Comparison of ENCODE assay signal across 23 cellular contexts in the genomic region with DNA sequence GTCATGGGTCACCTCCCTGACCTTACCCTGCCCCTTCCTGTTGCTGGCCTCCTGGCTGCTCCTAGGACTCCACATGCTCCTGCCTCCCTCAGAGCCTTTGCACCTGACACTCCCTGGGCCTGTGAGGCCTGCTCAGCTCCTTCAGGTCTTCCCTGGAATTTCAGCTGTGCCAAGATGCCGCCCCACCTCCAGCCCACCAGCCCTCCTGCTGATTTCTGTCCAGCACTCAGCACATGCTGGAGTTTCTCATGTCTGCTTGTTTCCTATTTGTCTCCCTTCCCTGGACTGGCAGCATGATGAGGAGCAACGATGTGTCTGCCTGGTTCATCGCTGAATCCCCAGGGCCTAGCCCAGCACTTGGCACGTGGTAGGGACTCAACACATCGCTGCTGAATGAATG. TPM values are rescaled to one million over a fixed set of nuclear protein-coding genes. Genes with fewer than 3 reads are reported as not detected.
"Had no signal": no experiment of that assay in that cellular context is flagged by ENCODE, and none has a peak within 500 bp of the region (broad histone marks: within the 10 kb centered on the region; RNA-seq: fewer than 3 reads in every experiment).

No MANE protein-coding gene starts in this region.

- ATAC-seq: activated CD4-positive, alpha-beta T cell treated with anti-CD3 and anti-CD28 coated beads for 36 hours; activated naive CD8-positive, alpha-beta T cell treated with anti-CD3 and anti-CD28 coated beads, Interleukin-2, amount 50 U/mL, for 24 hours; heart left ventricle; psoas muscle; right cardiac atrium had no signal

- H3K9me3 ChIP-seq: heart left ventricle, mucosa of descending colon, ovary, psoas muscle, SJCRH30, transverse colon had no signal

- H3K27ac Mint-ChIP-seq: activated B cell treated with CpG ODN at 0.5 μM for 24 hours; activated CD4-positive, alpha-beta T cell treated with anti-CD3 and anti-CD28 coated beads for 36 hours; activated naive CD8-positive, alpha-beta T cell treated with anti-CD3 and anti-CD28 coated beads, Interleukin-2, amount 50 U/mL, for 24 hours; stimulated activated naive CD8-positive, alpha-beta T cell treated with anti-CD3 and anti-CD28 coated beads, Interleukin-15, Interleukin-2, amounts not matched to agents 100 ng/mL and 50 ng/mL, for 24 hours had no signal

- H3K36me3 ChIP-seq: heart left ventricle, ovary, SJCRH30, transverse colon had no signal

- H3K27me3 ChIP-seq: brain microvascular endothelial cell, ovary, SJCRH30 had no signal

- H3K4me3 ChIP-seq: heart left ventricle, mucosa of descending colon, ovary, psoas muscle, SJCRH30, transverse colon had no signal

- H3K4me1 ChIP-seq: psoas muscle had no signal

- H3K9me3 Mint-ChIP-seq: activated B cell treated with CpG ODN at 0.5 μM for 24 hours; activated naive CD8-positive, alpha-beta T cell treated with anti-CD3 and anti-CD28 coated beads, Interleukin-2, amount 50 U/mL, for 24 hours; stimulated activated naive CD8-positive, alpha-beta T cell treated with anti-CD3 and anti-CD28 coated beads, Interleukin-15, Interleukin-2, amounts not matched to agents 100 ng/mL and 50 ng/mL, for 24 hours had no signal

- DNase-seq: activated B cell treated with CpG ODN at 0.5 μM for 24 hours; activated CD4-positive, alpha-beta T cell treated with anti-CD3 and anti-CD28 coated beads for 36 hours; activated CD4-positive, alpha-beta T cell treated with anti-CD3 and anti-CD28 coated beads, Interleukin-2, amount 50 U/mL, for 48 hours; activated gamma-delta T cell; activated naive CD4-positive, alpha-beta T cell treated with anti-CD3 and anti-CD28 coated beads, Interleukin-2, amount 50 U/mL, for 16 hours; activated naive CD8-positive, alpha-beta T cell treated with anti-CD3 and anti-CD28 coated beads, Interleukin-2, amount 50 U/mL, for 24 hours; brain microvascular endothelial cell; caudate nucleus; heart left ventricle; left colon; mesenchymal stem cell; mucosa of descending colon; psoas muscle; right cardiac atrium; SJCRH30; stimulated activated CD4-positive, alpha-beta T cell treated with anti-CD3 and anti-CD28 coated beads, Interleukin-12 subunit alpha, Interleukin-12 subunit beta, amount 100 ng/mL, for 4 hours; T-helper 1 cell; T-helper 9 cell; transverse colon had no signal

- H3K4me3 Mint-ChIP-seq: activated B cell treated with CpG ODN at 0.5 μM for 24 hours; activated CD4-positive, alpha-beta T cell treated with anti-CD3 and anti-CD28 coated beads for 36 hours; activated naive CD8-positive, alpha-beta T cell treated with anti-CD3 and anti-CD28 coated beads, Interleukin-2, amount 50 U/mL, for 24 hours; stimulated activated naive CD8-positive, alpha-beta T cell treated with anti-CD3 and anti-CD28 coated beads, Interleukin-15, Interleukin-2, amounts not matched to agents 100 ng/mL and 50 ng/mL, for 24 hours had no signal

- H3K27ac ChIP-seq: brain microvascular endothelial cell, epithelial cell of prostate, psoas muscle had no signal

RNA-seq across cellular contexts. Expression of a gene that starts 3.0 kb away (rescaled TPM):
- total RNA-seq: activated B cell treated with CpG ODN at 0.5 μM for 24 hours; activated CD4-positive, alpha-beta T cell treated with anti-CD3 and anti-CD28 coated beads for 36 hours; activated CD8-positive, alpha-beta memory T cell treated with anti-CD3 and anti-CD28 coated beads for 36 hours had no signal
